20 cellular contexts compared by ENCODE assay signal in the genomic region with DNA sequence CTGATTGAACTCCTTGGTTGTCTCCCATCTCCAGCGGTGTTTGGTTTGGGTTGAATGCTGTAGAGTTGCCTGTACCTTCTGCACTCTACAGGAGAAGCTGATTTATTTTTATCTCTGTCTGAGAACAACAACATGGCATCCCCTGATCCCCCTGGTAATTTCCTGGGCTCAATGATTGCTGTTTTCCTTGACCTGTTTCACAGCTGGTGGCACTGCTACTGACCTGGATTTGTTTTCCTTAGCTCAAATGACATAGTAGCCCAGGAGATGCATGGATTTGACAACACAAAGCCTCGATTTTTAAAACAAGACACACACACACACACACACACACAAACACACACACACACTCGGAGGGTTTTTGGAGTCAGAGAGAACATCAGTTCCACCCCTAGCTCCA.
DNase-seq lines count a peak whose midpoint lies in the region; ATAC-seq and TF ChIP-seq lines count a peak whose summit lies in the region.
"Had no signal": no experiment of that assay in that cellular context is flagged by ENCODE, and none has a peak within 500 bp of the region (broad histone marks: within the 10 kb centered on the region; RNA-seq: fewer than 3 reads in every experiment).

No MANE protein-coding gene starts in this region.

- H2AFZ ChIP-seq in OCI-LY1 (ENCODE audit: low read length), result peak overlapping the region; percentile 13; the same call in 1 of the 2 replicates
- no peak overlapping the region for H2AFZ ChIP-seq in neural cell (ENCODE audit: low read depth, low read length)
- H2AFZ ChIP-seq: GM23248 had no signal

- H3K9ac ChIP-seq in OCI-LY1 (ENCODE audit: low read length) (no peak overlapping the region), neural cell (ENCODE audit: low read length) (no peak overlapping the region)
- H3K9ac ChIP-seq: GM23248 had no signal

- POLR2A ChIA-PET in HEK293 (lab: Yijun Ruan, JAX), result interaction anchor here (0.6 kb wide), 1 partner anchor 219 kb away, joined by 3 read pairs; no protein-coding TSS in a partner anchor

- ATAC-seq in HG03571 (IDR thresholded peaks at IDR 0.05; ENCODE audit: unreplicated experiment), result no peak
- ATAC-seq: HepG2 had no signal

- H3K4me2 ChIP-seq in OCI-LY1 (ENCODE audit: low read length), result no peak overlapping the region
- no peak overlapping the region for H3K4me2 ChIP-seq in neural cell (ENCODE audit: low read length)

- H3K9me2 ChIP-seq in OCI-LY1 (ENCODE audit: low read depth, low read length) (no peaks in the 10 kb centered on the region), neural cell (ENCODE audit: insufficient read depth, low read length) (no peaks in the 10 kb centered on the region)

- no peak for TF ChIP-seq RAD21 in neural cell (conservative IDR thresholded peaks at IDR 0.05)

- H3K4me3 ChIP-seq in HEK293 (ENCODE audit: low read depth, low read length), result no peak overlapping the region
- H3K4me3 ChIP-seq in OCI-LY1 (ENCODE audit: low read depth, low read length, poor library complexity, severe bottlenecking), result no peak overlapping the region
- no peak overlapping the region for H3K4me3 ChIP-seq in neural cell (ENCODE audit: low read length)
- H3K4me3 ChIP-seq: GM23248 had no signal

- H3K27me3 ChIP-seq in OCI-LY1 (ENCODE audit: insufficient read depth, low read length) (no peaks in the 10 kb centered on the region), neural cell (ENCODE audit: insufficient read depth, low read depth, low read length) (no peaks in the 10 kb centered on the region)
- H3K27me3 ChIP-seq: BE2C had no signal

- no peak overlapping the region for H3K27ac ChIP-seq in HEK293 (ENCODE audit: extremely low read depth, low read depth, low read length)
- no peak overlapping the region for H3K27ac ChIP-seq in OCI-LY1 (ENCODE audit: low read depth, low read length, poor library complexity, severe bottlenecking)
- no peak overlapping the region for H3K27ac ChIP-seq in neural cell (ENCODE audit: low read length)
- H3K27ac ChIP-seq: GM23248 had no signal

- CTCF ChIA-PET in HEK293 (lab: Yijun Ruan, JAX), result interaction anchor here (0.6 kb wide), 1 partner anchor 303 kb away, joined by 3 read pairs; no protein-coding TSS in a partner anchor

- DNase-seq in iPS-NIHi11 (ENCODE audit: low spot score) (peak; percentile 9), NCI-H524 treated with DMSO at 0.1 percent for 48 hours (lab: John Stamatoyannopoulos, UW) (no peak)
- no peak for DNase-seq in activated T-cell treated with anti-CD3 and anti-CD28 coated beads, Interleukin-2, amount 50 U/mL, for 1 hour
- DNase-seq: ACHN; BE2C; C1 segment of cervical spinal cord; CD4-positive, CD25-positive, alpha-beta regulatory T cell; CD8-positive, alpha-beta memory T cell; COR-L47; DMS 273 treated with DMSO at 0.1 percent for 48 hours; DMS79; GDM1; GM23248; HCEC 1CT; HFFc6 had no signal

- H3K79me2 ChIP-seq in OCI-LY1 (ENCODE audit: insufficient read depth, low read length) (no peaks in the 10 kb centered on the region), neural cell (replicated peaks; ENCODE audit: insufficient read depth, low read length) (no peaks in the 10 kb centered on the region)

- H3K36me3 ChIP-seq in HEK293 (ENCODE audit: control insufficient read depth in 2 of 2, insufficient read depth in 1 of 2, low read length in 2 of 2) (no peaks in the 10 kb centered on the region), OCI-LY1 (ENCODE audit: insufficient read depth, low read length) (no peaks in the 10 kb centered on the region), neural cell (ENCODE audit: insufficient read depth, low read length) (no peaks in the 10 kb centered on the region)
- H3K36me3 ChIP-seq: BE2C had no signal

- H3K9me3 ChIP-seq in HEK293 (ENCODE audit: control insufficient read depth, insufficient read depth, low read depth, low read length) (no peaks in the 10 kb centered on the region), OCI-LY1 (ENCODE audit: low read length) (peaks cover 10% of the 10 kb centered on the region; the same call in 1 of the 2 replicates), neural cell (ENCODE audit: low read length) (no peaks in the 10 kb centered on the region)
- H3K9me3 ChIP-seq: BE2C had no signal

- H3K4me1 ChIP-seq in HEK293 (ENCODE audit: control insufficient read depth, insufficient read depth, low read length) (0 out of 2 replicates have a peak, but pooled peaks cover 3% of the 10 kb centered on the region), OCI-LY1 (ENCODE audit: insufficient read depth, low read length, severe bottlenecking) (peaks cover 12% of the 10 kb centered on the region)
- H3K4me1 ChIP-seq: BE2C had no signal

- TF ChIP-seq CTCF in HEK293 (tag by site-specific recombination; IDR thresholded peaks at IDR 0.05) (no peak), OCI-LY1 (IDR thresholded peaks at IDR 0.05; ENCODE audit: low read length) (no peak), neural cell (IDR thresholded peaks at IDR 0.05; ENCODE audit: poor library complexity, severe bottlenecking) (no peak)

- H3F3A ChIP-seq in OCI-LY1 (ENCODE audit: insufficient read depth, low read length) (no peaks in the 10 kb centered on the region), neural cell (ENCODE audit: insufficient read depth, low read length, poor library complexity, severe bottlenecking) (no peaks in the 10 kb centered on the region)

- no peak for TF ChIP-seq EP300 in neural cell (conservative IDR thresholded peaks at IDR 0.05; ENCODE audit: poor library complexity, severe bottlenecking)

- H4K20me1 ChIP-seq in OCI-LY1 (ENCODE audit: insufficient read depth, low read length) (no peaks in the 10 kb centered on the region), neural cell (ENCODE audit: insufficient read depth) (no peaks in the 10 kb centered on the region)

TF ChIP-seq in HEK293, 187 proteins besides CTCF, POLR2A, EP300 and RAD21:
- 0 out of 2 replicates have a peak, but pooled peaks have one; percentile 66 for TF ChIP-seq TRIM28 (IDR thresholded peaks at IDR 0.05; ENCODE audit: borderline replicate concordance, low read length)
- TF ChIP-seq, protein P1, sequence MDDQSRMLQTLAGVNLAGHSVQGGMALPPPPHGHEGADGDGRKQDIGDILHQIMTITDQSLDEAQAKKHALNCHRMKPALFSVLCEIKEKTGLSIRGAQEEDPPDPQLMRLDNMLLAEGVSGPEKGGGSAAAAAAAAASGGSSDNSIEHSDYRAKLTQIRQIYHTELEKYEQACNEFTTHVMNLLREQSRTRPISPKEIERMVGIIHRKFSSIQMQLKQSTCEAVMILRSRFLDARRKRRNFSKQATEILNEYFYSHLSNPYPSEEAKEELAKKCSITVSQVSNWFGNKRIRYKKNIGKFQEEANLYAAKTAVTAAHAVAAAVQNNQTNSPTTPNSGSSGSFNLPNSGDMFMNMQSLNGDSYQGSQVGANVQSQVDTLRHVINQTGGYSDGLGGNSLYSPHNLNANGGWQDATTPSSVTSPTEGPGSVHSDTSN (CRISPR knock-in tag; IDR thresholded peaks at IDR 0.05), result no peak

TF ChIP-seq in neural cell, 6 proteins besides CTCF, POLR2A, EP300 and RAD21:
- TF ChIP-seq POLR2AphosphoS5 (IDR thresholded peaks at IDR 0.05) (peak; percentile 41), MXI1 (conservative IDR thresholded peaks at IDR 0.05; ENCODE audit: poor library complexity, severe bottlenecking) (no peak)
- TF ChIP-seq, protein P2, sequence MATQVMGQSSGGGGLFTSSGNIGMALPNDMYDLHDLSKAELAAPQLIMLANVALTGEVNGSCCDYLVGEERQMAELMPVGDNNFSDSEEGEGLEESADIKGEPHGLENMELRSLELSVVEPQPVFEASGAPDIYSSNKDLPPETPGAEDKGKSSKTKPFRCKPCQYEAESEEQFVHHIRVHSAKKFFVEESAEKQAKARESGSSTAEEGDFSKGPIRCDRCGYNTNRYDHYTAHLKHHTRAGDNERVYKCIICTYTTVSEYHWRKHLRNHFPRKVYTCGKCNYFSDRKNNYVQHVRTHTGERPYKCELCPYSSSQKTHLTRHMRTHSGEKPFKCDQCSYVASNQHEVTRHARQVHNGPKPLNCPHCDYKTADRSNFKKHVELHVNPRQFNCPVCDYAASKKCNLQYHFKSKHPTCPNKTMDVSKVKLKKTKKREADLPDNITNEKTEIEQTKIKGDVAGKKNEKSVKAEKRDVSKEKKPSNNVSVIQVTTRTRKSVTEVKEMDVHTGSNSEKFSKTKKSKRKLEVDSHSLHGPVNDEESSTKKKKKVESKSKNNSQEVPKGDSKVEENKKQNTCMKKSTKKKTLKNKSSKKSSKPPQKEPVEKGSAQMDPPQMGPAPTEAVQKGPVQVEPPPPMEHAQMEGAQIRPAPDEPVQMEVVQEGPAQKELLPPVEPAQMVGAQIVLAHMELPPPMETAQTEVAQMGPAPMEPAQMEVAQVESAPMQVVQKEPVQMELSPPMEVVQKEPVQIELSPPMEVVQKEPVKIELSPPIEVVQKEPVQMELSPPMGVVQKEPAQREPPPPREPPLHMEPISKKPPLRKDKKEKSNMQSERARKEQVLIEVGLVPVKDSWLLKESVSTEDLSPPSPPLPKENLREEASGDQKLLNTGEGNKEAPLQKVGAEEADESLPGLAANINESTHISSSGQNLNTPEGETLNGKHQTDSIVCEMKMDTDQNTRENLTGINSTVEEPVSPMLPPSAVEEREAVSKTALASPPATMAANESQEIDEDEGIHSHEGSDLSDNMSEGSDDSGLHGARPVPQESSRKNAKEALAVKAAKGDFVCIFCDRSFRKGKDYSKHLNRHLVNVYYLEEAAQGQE (IDR thresholded peaks at IDR 0.05; ENCODE audit: borderline replicate concordance), result no peak
